2 cellular contexts compared by ENCODE assay signal in genomic region chr22:24300522-24300921, GRCh38. TPM values are rescaled to one million over a fixed set of nuclear protein-coding genes. Genes with fewer than 3 reads are reported as not detected.
"Had no signal": no experiment of that assay in that cellular context is flagged by ENCODE, and none has a peak within 500 bp of the region (broad histone marks: within the 10 kb centered on the region; RNA-seq: fewer than 3 reads in every experiment).

No MANE protein-coding gene starts in this region.

RNA-seq across cellular contexts. Expression of gene GGT5, which starts 55.6 kb away (rescaled TPM):
- total RNA-seq: activated CD8-positive, alpha-beta memory T cell treated with anti-CD3 and anti-CD28 coated beads for 36 hours; activated CD8-positive, alpha-beta T cell treated with anti-CD3 and anti-CD28 coated beads for 36 hours had no signal
